In genomic region chr22:31661851-31662667, GRCh38 we compare ENCODE assay signal across 1 cellular context.
TF ChIP-seq lines count a peak whose summit lies in the region.

Gene PISD (minus strand): TSS chr22:31662215. CDS start chr22:31662208, 7 bp downstream.

TF ChIP-seq in HepG2, 621 proteins besides CTCF, POLR2A, EP300 and RAD21 (continued from another document and continues in another):
- TF ChIP-seq ZNF770 (CRISPR knock-in tag; IDR thresholded peaks at IDR 0.05) (peak; percentile 28; the same call in 1 of the 2 replicates), GABPA (IDR thresholded peaks at IDR 0.05; ENCODE audit: low read depth, low read length) (no peak), GABPA (CRISPR knock-in tag; IDR thresholded peaks at IDR 0.05; ENCODE audit: low read depth) (peak; percentile 45; the same call in 1 of the 2 replicates), ZNF704 (CRISPR knock-in tag; IDR thresholded peaks at IDR 0.05; ENCODE audit: borderline replicate concordance) (0 out of 2 replicates have a peak, but pooled peaks have one; percentile 39), TCF12 (IDR thresholded peaks at IDR 0.05) (no peak), TCF12 (CRISPR knock-in tag; IDR thresholded peaks at IDR 0.05) (no peak), ATF7 (IDR thresholded peaks at IDR 0.05) (no peak), ATF7 (CRISPR knock-in tag; IDR thresholded peaks at IDR 0.05) (no peak), ZNF713 (CRISPR knock-in tag; IDR thresholded peaks at IDR 0.05) (no peak), REST (IDR thresholded peaks at IDR 0.05; ENCODE audit: borderline replicate concordance in 1 of 2, low read depth in 1 of 2, low read length in 2 of 2) (0 out of 4 replicates have a peak, but pooled peaks of 1 of the 2 experiments have one; percentile 16), KAT7 (CRISPR knock-in tag; IDR thresholded peaks at IDR 0.05; ENCODE audit: borderline replicate concordance) (peak; percentile 52; the same call in 1 of the 2 replicates), ARNT (IDR thresholded peaks at IDR 0.05) (no peak), RARG (CRISPR knock-in tag; IDR thresholded peaks at IDR 0.05; ENCODE audit: low read depth) (no peak), ZBTB43 (CRISPR knock-in tag; conservative IDR thresholded peaks at IDR 0.05) (peak; percentile 60), ZSCAN22 (CRISPR knock-in tag; IDR thresholded peaks at IDR 0.05) (no peak), ZNF75D (CRISPR knock-in tag; IDR thresholded peaks at IDR 0.05; ENCODE audit: borderline replicate concordance) (no peak), ZNF609 (CRISPR knock-in tag; IDR thresholded peaks at IDR 0.05; ENCODE audit: borderline replicate concordance) (no peak), TMF1 (CRISPR knock-in tag; IDR thresholded peaks at IDR 0.05; ENCODE audit: low read depth) (no peak), HDAC1 (CRISPR knock-in tag; IDR thresholded peaks at IDR 0.05) (peak; percentile 95), LRRFIP1 (CRISPR knock-in tag; conservative IDR thresholded peaks at IDR 0.05) (no peak), HMG20A (CRISPR knock-in tag; IDR thresholded peaks at IDR 0.05; ENCODE audit: borderline replicate concordance) (no peak), ZMAT3 (CRISPR knock-in tag; conservative IDR thresholded peaks at IDR 0.05) (peak; percentile 71), FIP1L1 (IDR thresholded peaks at IDR 0.05; ENCODE audit: borderline replicate concordance, insufficient read depth, low read depth, low read length) (no peak), MIER3 (CRISPR knock-in tag; IDR thresholded peaks at IDR 0.05; ENCODE audit: borderline replicate concordance) (peak; percentile 78; the same call in 1 of the 2 replicates), ZNF792 (CRISPR knock-in tag; IDR thresholded peaks at IDR 0.05) (0 out of 2 replicates have a peak, but pooled peaks have one; percentile 66), ETS1 (CRISPR knock-in tag; IDR thresholded peaks at IDR 0.05) (no peak), SPEN (CRISPR knock-in tag; IDR thresholded peaks at IDR 0.05; ENCODE audit: low read depth) (peak; percentile 82), ISX (CRISPR knock-in tag; conservative IDR thresholded peaks at IDR 0.05) (no peak), ZNF432 (CRISPR knock-in tag; IDR thresholded peaks at IDR 0.05; ENCODE audit: borderline replicate concordance) (no peak), ZNF567 (CRISPR knock-in tag; IDR thresholded peaks at IDR 0.05; ENCODE audit: borderline replicate concordance) (no peak), ZNF891 (CRISPR knock-in tag; IDR thresholded peaks at IDR 0.05) (peak; percentile 70; the same call in 1 of the 2 replicates), ZNF225 (CRISPR knock-in tag; IDR thresholded peaks at IDR 0.05) (no peak), ZIK1 (CRISPR knock-in tag; IDR thresholded peaks at IDR 0.05; ENCODE audit: borderline replicate concordance, low read depth) (no peak), MATR3 (CRISPR knock-in tag; IDR thresholded peaks at IDR 0.05) (no peak), ZBTB2 (CRISPR knock-in tag; IDR thresholded peaks at IDR 0.05; ENCODE audit: low read depth) (0 out of 2 replicates have a peak, but pooled peaks have one; percentile 59), ZNF883 (CRISPR knock-in tag; IDR thresholded peaks at IDR 0.05; ENCODE audit: not compliant biosample characterization) (no peak), ARID3A (IDR thresholded peaks at IDR 0.05; ENCODE audit: low read depth, low read length) (no peak), IKZF4 (CRISPR knock-in tag; IDR thresholded peaks at IDR 0.05; ENCODE audit: borderline replicate concordance, low read depth, not compliant biosample characterization) (no peak), HNRNPLL (IDR thresholded peaks at IDR 0.05; ENCODE audit: low read depth, low read length, poor library complexity, severe bottlenecking) (peak; percentile 80), NFE2 (CRISPR knock-in tag; IDR thresholded peaks at IDR 0.05) (no peak; the same call in 1 of the 2 replicates)
